ENCODE assay signal across 1 cellular context in genomic region chr3:185900228-185900627, GRCh38.
TF ChIP-seq lines count a peak whose summit lies in the region.

No MANE protein-coding gene starts in this region.

TF ChIP-seq in K562, 482 proteins besides CTCF, POLR2A, EP300 and RAD21 (continued from another document):
- TF ChIP-seq MITF (IDR thresholded peaks at IDR 0.05) (peak; percentile 46; the same call in 1 of the 2 replicates), HNRNPK (IDR thresholded peaks at IDR 0.05; ENCODE audit: low read depth, low read length, poor library complexity, severe bottlenecking) (no peak), ZBTB11 (CRISPR knock-in tag; IDR thresholded peaks at IDR 0.05) (0 out of 6 replicates have a peak, but pooled peaks of 1 of the 3 experiments have one; percentile 27), YBX1 (IDR thresholded peaks at IDR 0.05) (no peak), TBL1XR1 (IDR thresholded peaks at IDR 0.05; ENCODE audit: low read length in 2 of 2) (0 out of 4 replicates have a peak, but pooled peaks of 1 of the 2 experiments have one; percentile 35), DIDO1 (tag; IDR thresholded peaks at IDR 0.05; ENCODE audit: low read depth) (no peak), CREB3L1 (IDR thresholded peaks at IDR 0.05; ENCODE audit: borderline replicate concordance, low read depth) (no peak), SMARCB1 (IDR thresholded peaks at IDR 0.05; ENCODE audit: insufficient read length, low read depth) (no peak), MTA3 (IDR thresholded peaks at IDR 0.05; ENCODE audit: borderline replicate concordance) (0 out of 2 replicates have a peak, but pooled peaks have one; percentile 34), SMARCA4 (IDR thresholded peaks at IDR 0.05) (peak; percentile 74), MAFF (IDR thresholded peaks at IDR 0.05; ENCODE audit: low read length) (peak; percentile 89), ZNF589 (CRISPR knock-in tag; IDR thresholded peaks at IDR 0.05; ENCODE audit: low read depth) (no peak)
